23 cellular contexts compared by ENCODE assay signal in genomic region chr4:183999435-183999834, GRCh38.
"Had no signal": no experiment of that assay in that cellular context is flagged by ENCODE, and none has a peak within 500 bp of the region (broad histone marks: within the 10 kb centered on the region; RNA-seq: fewer than 3 reads in every experiment).

No MANE protein-coding gene starts in this region.

- H3K4me3 ChIP-seq: pancreas, prostate gland, right lobe of liver, sigmoid colon, stomach, thoracic aorta, thyroid gland, tibial nerve, upper lobe of left lung, vagina had no signal

- H3K9me3 ChIP-seq: pancreas, prostate gland, right lobe of liver, sigmoid colon, stomach, thoracic aorta, thyroid gland, tibial nerve, upper lobe of left lung, vagina had no signal

- H3K36me3 ChIP-seq: prostate gland, right lobe of liver, sigmoid colon, thyroid gland, vagina had no signal

- H3K36me3 Mint-ChIP-seq: naive thymus-derived CD4-positive, alpha-beta T cell; natural killer cell; stimulated activated effector memory CD8-positive, alpha-beta T cell treated with anti-CD3 and anti-CD28 coated beads, Interleukin-12 subunit alpha, Interleukin-12 subunit beta, amount 100 ng/mL, for 72 hours; stimulated activated naive B cell treated with anti-CD40 and anti-IgM and Interleukin-4, amounts not matched to agents 10 μg/mL and 1 μg/mL and 100 μg/mL, for 72 hours had no signal

- H3K9me3 Mint-ChIP-seq: natural killer cell; nephron; stimulated activated effector memory CD8-positive, alpha-beta T cell treated with anti-CD3 and anti-CD28 coated beads, Interleukin-12 subunit alpha, Interleukin-12 subunit beta, amount 100 ng/mL, for 72 hours; stimulated activated naive B cell treated with anti-CD40 and anti-IgM and Interleukin-4, amounts not matched to agents 10 μg/mL and 1 μg/mL and 100 μg/mL, for 72 hours had no signal

- H3K4me3 Mint-ChIP-seq: naive thymus-derived CD4-positive, alpha-beta T cell; natural killer cell; nephron; stimulated activated effector memory CD8-positive, alpha-beta T cell treated with anti-CD3 and anti-CD28 coated beads, Interleukin-12 subunit alpha, Interleukin-12 subunit beta, amount 100 ng/mL, for 72 hours; stimulated activated naive B cell treated with anti-CD40 and anti-IgM and Interleukin-4, amounts not matched to agents 10 μg/mL and 1 μg/mL and 100 μg/mL, for 72 hours had no signal

- H3K4me1 ChIP-seq: pancreas, prostate gland, right lobe of liver, sigmoid colon, stomach, upper lobe of left lung, vagina had no signal

- H3K27me3 ChIP-seq: pancreas, right lobe of liver, sigmoid colon, stomach, thyroid gland, tibial nerve, upper lobe of left lung, vagina had no signal

- H3K27ac Mint-ChIP-seq: naive thymus-derived CD4-positive, alpha-beta T cell; natural killer cell; stimulated activated effector memory CD8-positive, alpha-beta T cell treated with anti-CD3 and anti-CD28 coated beads, Interleukin-12 subunit alpha, Interleukin-12 subunit beta, amount 100 ng/mL, for 72 hours; stimulated activated naive B cell treated with anti-CD40 and anti-IgM and Interleukin-4, amounts not matched to agents 10 μg/mL and 1 μg/mL and 100 μg/mL, for 72 hours had no signal

- ATAC-seq: naive thymus-derived CD4-positive, alpha-beta T cell; natural killer cell; pancreas; right cardiac atrium; stimulated activated effector memory CD8-positive, alpha-beta T cell treated with anti-CD3 and anti-CD28 coated beads, Interleukin-12 subunit alpha, Interleukin-12 subunit beta, amount 100 ng/mL, for 72 hours; stimulated activated naive B cell treated with anti-CD40 and anti-IgM and Interleukin-4, amounts not matched to agents 10 μg/mL and 1 μg/mL and 100 μg/mL, for 72 hours had no signal

- H3K27ac ChIP-seq: pancreas, prostate gland, right lobe of liver, sigmoid colon, stomach, thoracic aorta, thyroid gland, tibial nerve, upper lobe of left lung, vagina had no signal

- H3K4me1 Mint-ChIP-seq: naive thymus-derived CD4-positive, alpha-beta T cell; natural killer cell; nephron; stimulated activated effector memory CD8-positive, alpha-beta T cell treated with anti-CD3 and anti-CD28 coated beads, Interleukin-12 subunit alpha, Interleukin-12 subunit beta, amount 100 ng/mL, for 72 hours; stimulated activated naive B cell treated with anti-CD40 and anti-IgM and Interleukin-4, amounts not matched to agents 10 μg/mL and 1 μg/mL and 100 μg/mL, for 72 hours had no signal

- DNase-seq: naive thymus-derived CD4-positive, alpha-beta T cell; natural killer cell; pancreas; right cardiac atrium; right lobe of liver; sigmoid colon; small intestine; stimulated activated CD4-positive, alpha-beta T cell treated with anti-CD3 and anti-CD28 coated beads, Interleukin-15, amount 100 ng/mL, for 24 hours; stimulated activated CD4-positive, alpha-beta T cell treated with anti-CD3 and anti-CD28 coated beads, Interleukin-2, amount 100 ng/mL, for 24 hours; stimulated activated CD4-positive, alpha-beta T cell treated with anti-CD3 and anti-CD28 coated beads, Interleukin-2, amount 100 ng/mL, for 48 hours; stimulated activated CD4-positive, alpha-beta T cell treated with anti-CD3 and anti-CD28 coated beads, Interleukin-4, amount 100 ng/mL, for 24 hours; stimulated activated naive B cell treated with anti-CD40 and anti-IgM and Interleukin-4, amounts not matched to agents 10 μg/mL and 1 μg/mL and 100 μg/mL, for 72 hours; stimulated activated naive CD4-positive, alpha-beta T cell treated with Interleukin-2 at 50 U/mL for 16 hours; stomach; thyroid gland; trophoblast cell; upper lobe of left lung had no signal
